In the genomic region with DNA sequence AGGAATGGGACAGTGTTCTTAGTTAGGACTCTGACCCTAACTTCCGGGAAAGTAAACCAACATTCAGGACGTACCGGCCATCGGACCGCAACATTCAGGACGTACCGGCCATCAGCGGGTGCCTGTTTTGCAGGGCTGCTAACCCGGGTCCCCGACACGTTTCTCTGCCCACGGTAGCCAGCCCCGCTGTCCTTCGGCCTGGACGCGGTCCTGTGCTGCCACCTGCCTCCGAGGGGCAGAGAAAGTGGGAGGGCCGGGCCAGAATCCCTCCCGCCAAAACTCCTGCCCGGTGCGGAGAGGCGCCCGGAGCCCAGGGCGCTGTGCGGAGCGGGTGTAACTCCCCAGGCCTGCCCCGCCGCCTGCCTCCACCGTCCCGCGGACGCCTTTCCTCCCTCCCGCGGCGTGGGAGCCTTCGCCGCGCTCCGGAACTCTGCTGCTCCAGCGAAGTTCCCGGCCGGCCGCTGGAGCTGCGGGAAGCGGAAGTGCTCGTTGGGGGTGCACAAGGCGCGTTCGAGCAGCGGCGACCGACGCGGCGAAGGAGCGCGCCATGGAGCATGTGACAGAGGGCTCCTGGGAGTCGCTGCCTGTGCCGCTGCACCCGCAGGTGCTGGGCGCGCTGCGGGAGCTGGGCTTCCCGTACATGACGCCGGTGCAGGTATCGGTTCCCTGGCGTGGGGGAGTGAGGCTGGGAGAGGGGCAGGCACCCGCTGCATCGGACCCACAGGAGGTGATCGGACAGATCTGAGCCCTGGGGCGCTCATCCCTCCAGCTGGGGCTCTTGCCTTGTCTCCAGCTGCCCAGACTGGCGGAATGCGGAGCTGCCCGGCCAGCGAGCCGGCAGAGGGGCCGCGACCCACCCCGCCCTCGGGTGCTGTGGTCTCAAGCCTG, we compare ENCODE assay signal across 8 cellular contexts. TPM values are rescaled to one million over a fixed set of nuclear protein-coding genes. Genes with fewer than 3 reads are reported as not detected.
A peak's percentile ranks its signal among the peaks of the same experiment; 100 is the strongest.
DNase-seq lines count a peak whose midpoint lies in the region; ATAC-seq and TF ChIP-seq lines count a peak whose summit lies in the region.

A gene with protein sequence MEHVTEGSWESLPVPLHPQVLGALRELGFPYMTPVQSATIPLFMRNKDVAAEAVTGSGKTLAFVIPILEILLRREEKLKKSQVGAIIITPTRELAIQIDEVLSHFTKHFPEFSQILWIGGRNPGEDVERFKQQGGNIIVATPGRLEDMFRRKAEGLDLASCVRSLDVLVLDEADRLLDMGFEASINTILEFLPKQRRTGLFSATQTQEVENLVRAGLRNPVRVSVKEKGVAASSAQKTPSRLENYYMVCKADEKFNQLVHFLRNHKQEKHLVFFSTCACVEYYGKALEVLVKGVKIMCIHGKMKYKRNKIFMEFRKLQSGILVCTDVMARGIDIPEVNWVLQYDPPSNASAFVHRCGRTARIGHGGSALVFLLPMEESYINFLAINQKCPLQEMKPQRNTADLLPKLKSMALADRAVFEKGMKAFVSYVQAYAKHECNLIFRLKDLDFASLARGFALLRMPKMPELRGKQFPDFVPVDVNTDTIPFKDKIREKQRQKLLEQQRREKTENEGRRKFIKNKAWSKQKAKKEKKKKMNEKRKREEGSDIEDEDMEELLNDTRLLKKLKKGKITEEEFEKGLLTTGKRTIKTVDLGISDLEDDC (plus strand): TSS at position 498 of the 888 bp plus-strand sequence. CDS start 50 bp downstream, at position 548.

- H3K27ac ChIP-seq in H9 (ENCODE audit: insufficient read length, low read depth, low read length) (no peak within 1 kb of the TSS), parathyroid adenoma (peak within 1 kb of the TSS; percentile 90), tibial artery (peak within 1 kb of the TSS; percentile 74 to 85)

- peak within 1 kb of the TSS; percentile 86 for H3K18ac ChIP-seq in H9 (ENCODE audit: insufficient read length, low read depth, low read length)

- peak; percentile 95 to 97 for ATAC-seq in activated naive CD4-positive, alpha-beta T cell treated with anti-CD3 and anti-CD28 coated beads, Interleukin-2, amount 50 U/mL, for 72 hours

- H3K27ac Mint-ChIP-seq in H9, result peak within 1 kb of the TSS; percentile 77 to 99 (median 93)
- peak within 1 kb of the TSS; percentile 84 to 95 for H3K27ac Mint-ChIP-seq in activated naive CD4-positive, alpha-beta T cell treated with anti-CD3 and anti-CD28 coated beads, Interleukin-2, amount 50 U/mL, for 72 hours

- H3K4me3 Mint-ChIP-seq in H9, result peak within 1 kb of the TSS; percentile 85 to 87

- no peak within 1 kb of the TSS for H2BK5ac ChIP-seq in H9 (ENCODE audit: insufficient read length, low read length)

- DNase-seq in GM04504 (ENCODE audit: low read depth) (peak; percentile 67), H9 (peak; percentile 88), MG63 (peak; percentile 82), SKM-1 (lab: John Stamatoyannopoulos, UW; ENCODE audit: unreplicated experiment) (peak; percentile 44), head of caudate nucleus (peak; percentile 51 to 95 (median 88)), tibial artery (peak; percentile 77 to 92)
- peak; percentile 85 to 88 for DNase-seq in activated naive CD4-positive, alpha-beta T cell treated with anti-CD3 and anti-CD28 coated beads, Interleukin-2, amount 50 U/mL, for 72 hours (ENCODE audit: low spot score in 2 of 2)

- WGBS in H9 (ENCODE audit: extremely low coverage, insufficient read length, low lambda C conversion rate), result no CpG with 5 or more reads among the region's 81 CpGs

- no peak within 1 kb of the TSS for H2BK15ac ChIP-seq in H9 (ENCODE audit: low read depth, low read length)

- H3K23ac ChIP-seq in H9 (ENCODE audit: insufficient read length, low read depth, low read length), result no peak within 1 kb of the TSS

- H2BK20ac ChIP-seq in H9 (ENCODE audit: low read depth, low read length, poor library complexity, severe bottlenecking), result no peak within 1 kb of the TSS

- peaks cover 24 to 46% (median 44%) of the 10 kb centered on the region in 3 experiments; a peak in 6 of 7 replicates for H3K36me3 Mint-ChIP-seq in H9 (ENCODE audit: insufficient read depth in 1 of 3, low read depth in 3 of 3)
- peaks cover 21 to 25% of the 10 kb centered on the region in 2 donors for H3K36me3 Mint-ChIP-seq in activated naive CD4-positive, alpha-beta T cell treated with anti-CD3 and anti-CD28 coated beads, Interleukin-2, amount 50 U/mL, for 72 hours

- H2BK120ac ChIP-seq in H9 (ENCODE audit: low read depth, low read length, poor library complexity, severe bottlenecking), result no peak within 1 kb of the TSS

- no peak within 1 kb of the TSS for H4K91ac ChIP-seq in H9 (ENCODE audit: insufficient read length, low read depth, low read length)

- H2AK5ac ChIP-seq in H9 (ENCODE audit: insufficient read length, low read length), result no peak within 1 kb of the TSS

- TF ChIP-seq CTCF in H9 (conservative IDR thresholded peaks at IDR 0.05), result peak; percentile 53; the same call in 2 of the 3 replicates
- TF ChIP-seq CTCF in parathyroid adenoma (IDR thresholded peaks at IDR 0.05), result peak; percentile 50
- peak; percentile 46 to 66 for TF ChIP-seq CTCF in tibial artery (IDR thresholded peaks at IDR 0.05)

- H3K27me3 ChIP-seq in H9 (ENCODE audit: insufficient read depth, low read length) (no peaks in the 10 kb centered on the region), MG63 (no peaks in the 10 kb centered on the region), parathyroid adenoma (ENCODE audit: control insufficient read depth, insufficient read depth, low read length) (no peaks in the 10 kb centered on the region), tibial artery (no peaks in the 10 kb centered on the region)

- no peaks in the 10 kb centered on the region for H3K9me3 Mint-ChIP-seq in H9
- no peaks in the 10 kb centered on the region for H3K9me3 Mint-ChIP-seq in activated naive CD4-positive, alpha-beta T cell treated with anti-CD3 and anti-CD28 coated beads, Interleukin-2, amount 50 U/mL, for 72 hours

- H4K20me1 ChIP-seq in H9 (ENCODE audit: control insufficient read depth, insufficient read depth, insufficient read length), result no peaks in the 10 kb centered on the region

- H3K4me2 ChIP-seq in H9 (ENCODE audit: insufficient read depth, insufficient read length, low read length) (peak within 1 kb of the TSS; percentile 90), parathyroid adenoma (ENCODE audit: low read length) (peak within 1 kb of the TSS; percentile 93)

- no peak within 1 kb of the TSS for H3K56ac ChIP-seq in H9 (ENCODE audit: insufficient read length, low read depth, low read length)

- no peak within 1 kb of the TSS for H3T11ph ChIP-seq in H9 (ENCODE audit: low read length)

- H4K5ac ChIP-seq in H9 (ENCODE audit: insufficient read length, low read depth, low read length), result no peak within 1 kb of the TSS

- H3K4me1 Mint-ChIP-seq in H9, result peaks cover 9 to 12% of the 10 kb centered on the region in 2 experiments

- peak within 1 kb of the TSS; percentile 90 for H3K9ac ChIP-seq in H9 (ENCODE audit: extremely low read depth, insufficient read length, low read length)
- peak within 1 kb of the TSS; percentile 69 for H3K9ac ChIP-seq in parathyroid adenoma

- H3K14ac ChIP-seq in H9 (ENCODE audit: insufficient read depth, low read length), result peak within 1 kb of the TSS; percentile 93

- peaks cover 9% of the 10 kb centered on the region for H3K23me2 ChIP-seq in H9 (ENCODE audit: insufficient read length, low read depth, low read length, poor library complexity, severe bottlenecking)

- H3K27me3 Mint-ChIP-seq in H9 (ENCODE audit: low read depth), result no peaks in the 10 kb centered on the region

- H3K36me3 ChIP-seq in MG63 (peaks cover 63% of the 10 kb centered on the region), parathyroid adenoma (ENCODE audit: control insufficient read depth, insufficient read depth, low read length) (no peaks in the 10 kb centered on the region), tibial artery (peaks cover 9 to 50% (median 29%) of the 10 kb centered on the region in 3 donors)

- peak within 1 kb of the TSS; percentile 100 for H3K4me3 ChIP-seq in MG63
- peak within 1 kb of the TSS; percentile 84 for H3K4me3 ChIP-seq in parathyroid adenoma (ENCODE audit: low read depth, low read length)
- H3K4me3 ChIP-seq in tibial artery, result peak within 1 kb of the TSS; percentile 81

- no peak within 1 kb of the TSS for H2BK12ac ChIP-seq in H9 (ENCODE audit: insufficient read length, low read depth, low read length)

- H2AFZ ChIP-seq in H9 (ENCODE audit: low read length), result no peak within 1 kb of the TSS
- H2AFZ ChIP-seq in parathyroid adenoma, result peak within 1 kb of the TSS; percentile 100

- H3K4me1 ChIP-seq in H9 (ENCODE audit: insufficient read depth, low read length), result no peaks in the 10 kb centered on the region; the same call in 1 of the 2 replicates
- H3K4me1 ChIP-seq in parathyroid adenoma, result peaks cover 8% of the 10 kb centered on the region
- H3K4me1 ChIP-seq in tibial artery, result peaks cover 0 to 22% (median 12%) of the 10 kb centered on the region in 4 donors

- intact Hi-C loops in head of caudate nucleus (cut with DNase I) (no loop called here), tibial artery (cut with DNase I; ENCODE audit: low total_unique reads) (no loop called here)

- H3K79me1 ChIP-seq in H9 (ENCODE audit: insufficient read depth, low read depth, low read length, poor library complexity, severe bottlenecking), result peaks cover 3% of the 10 kb centered on the region

- no peak within 1 kb of the TSS for H4K8ac ChIP-seq in H9 (replicated peaks; ENCODE audit: insufficient read length, low read depth, low read length)

- peaks cover 23% of the 10 kb centered on the region; the same call in 1 of the 2 replicates for H3K79me2 ChIP-seq in H9 (ENCODE audit: insufficient read depth, low read length)
- H3K79me2 ChIP-seq in parathyroid adenoma, result peaks cover 17% of the 10 kb centered on the region

- H3K4ac ChIP-seq in H9 (ENCODE audit: low read depth, low read length), result no peak within 1 kb of the TSS

- H3K9me3 ChIP-seq in H9 (ENCODE audit: control insufficient read depth, low read depth, low read length) (no peaks in the 10 kb centered on the region), MG63 (no peaks in the 10 kb centered on the region), parathyroid adenoma (ENCODE audit: control insufficient read depth, low read length) (no peaks in the 10 kb centered on the region), tibial artery (no peaks in the 10 kb centered on the region)

RNA-seq across cellular contexts. Expression of the gene that starts here (rescaled TPM):
- total RNA-seq in H9 (2021), result 47.1 and 51.7 TPM in 2 replicates
- 23.5 and 24.1 TPM in 2 replicates for total RNA-seq in MG63 (2014; rRNA removed; shearing (Covaris generic); ENCODE audit: low replicate concordance)
- total RNA-seq in activated naive CD4-positive, alpha-beta T cell treated with anti-CD3 and anti-CD28 coated beads, Interleukin-2, amount 50 U/mL, for 72 hours, result 10 to 100 TPM; 40.8 to 57.4 TPM
